ENCODE assay signal across 37 cellular contexts in the genomic region with DNA sequence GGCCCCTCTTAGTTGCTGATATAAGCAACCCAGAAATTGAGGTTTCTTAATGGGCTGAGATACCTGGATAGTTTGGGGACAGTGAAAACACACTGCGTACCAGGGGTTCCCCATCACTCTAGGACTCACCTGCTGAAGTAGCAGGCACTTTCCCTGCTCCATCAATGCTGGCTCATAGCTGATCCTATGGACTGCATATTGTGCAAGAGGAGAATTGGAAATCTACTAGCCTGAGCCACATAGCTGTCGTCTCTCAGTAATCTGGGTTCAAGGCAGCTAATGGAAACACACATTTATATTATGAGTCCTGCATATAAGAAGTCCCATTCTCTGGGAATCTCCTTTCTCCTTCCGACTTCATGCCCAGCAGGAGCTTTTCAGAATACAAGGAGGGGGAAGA.
"Had no signal": no experiment of that assay in that cellular context is flagged by ENCODE, and none has a peak within 500 bp of the region (broad histone marks: within the 10 kb centered on the region; RNA-seq: fewer than 3 reads in every experiment).

No MANE protein-coding gene starts in this region.

- FAIRE-seq: endometrium, endothelial cell of umbilical vein, frontal cortex had no signal

- H3K27me3 Mint-ChIP-seq: activated B cell treated with CpG ODN at 0.5 μM for 24 hours; activated CD4-positive, alpha-beta memory T cell treated with anti-CD3 and anti-CD28 coated beads for 36 hours; activated CD4-positive, alpha-beta T cell treated with anti-CD3 and anti-CD28 coated beads, Interleukin-2, amount 10 ng/mL, durations not matched to agents 24 days and 14 days; activated CD8-positive, alpha-beta memory T cell treated with anti-CD3 and anti-CD28 coated beads, Interleukin-2, amount 10 ng/mL, durations not matched to agents 7 days and 5 days had no signal

- H3K4me3 Mint-ChIP-seq: activated B cell treated with CpG ODN at 0.5 μM for 24 hours; activated CD4-positive, alpha-beta memory T cell treated with anti-CD3 and anti-CD28 coated beads for 36 hours; activated CD4-positive, alpha-beta T cell treated with anti-CD3 and anti-CD28 coated beads, Interleukin-2, amount 10 ng/mL, durations not matched to agents 24 days and 14 days; activated CD8-positive, alpha-beta memory T cell treated with anti-CD3 and anti-CD28 coated beads, Interleukin-2, amount 10 ng/mL, durations not matched to agents 7 days and 5 days; activated CD8-positive, alpha-beta T cell treated with anti-CD3 and anti-CD28 coated beads, Interleukin-2, amount 10 ng/mL, durations not matched to agents 7 days and 5 days; activated naive CD4-positive, alpha-beta T cell treated with anti-CD3 and anti-CD28 coated beads for 36 hours; activated naive CD4-positive, alpha-beta T cell treated with anti-CD3 and anti-CD28 coated beads, Interleukin-2, amount 50 U/mL, for 24 hours; activated naive CD8-positive, alpha-beta T cell treated with anti-CD3 and anti-CD28 coated beads for 36 hours; activated naive CD8-positive, alpha-beta T cell treated with anti-CD3 and anti-CD28 coated beads, Interleukin-2, amount 50 U/mL, for 24 hours; activated T-helper 1 cell treated with anti-CD3 and anti-CD28 coated beads, Interleukin-12 subunit alpha, Interleukin-12 subunit beta, Interleukin-2, Interleukin-4 antibody, amounts not matched to agents 30 ng/mL and 10 ng/mL and 1 ng/mL, durations not matched to agents 14 hours and 24 hours and 36 hours; T-helper 17 cell; T-helper 2 cell treated with Interferon-gamma antibody and Interleukin-4, amounts not matched to agents 5 μg/mL and 100 μg/mL, for 36 hours had no signal

- DNase-seq: activated B cell treated with CpG ODN at 0.5 μM for 24 hours; activated CD4-positive, alpha-beta memory T cell treated with anti-CD3 and anti-CD28 coated beads for 36 hours; activated CD4-positive, alpha-beta T cell treated with anti-CD3 and anti-CD28 coated beads, Interleukin-2, amount 10 ng/mL, durations not matched to agents 24 days and 14 days; activated CD8-positive, alpha-beta memory T cell treated with anti-CD3 and anti-CD28 coated beads, Interleukin-2, amount 10 ng/mL, durations not matched to agents 7 days and 5 days; activated CD8-positive, alpha-beta memory T cell treated with anti-CD3 and anti-CD28 coated beads, Interleukin-2, amount 50 U/mL, for 4 hours; activated CD8-positive, alpha-beta T cell treated with anti-CD3 and anti-CD28 coated beads, Interleukin-2, amount 10 ng/mL, durations not matched to agents 7 days and 5 days; activated effector memory CD4-positive, alpha-beta T cell treated with anti-CD3 and anti-CD28 coated beads, Interleukin-2, amount 50 U/mL, for 16 hours; activated naive CD4-positive, alpha-beta T cell treated with anti-CD3 and anti-CD28 coated beads for 36 hours; activated naive CD8-positive, alpha-beta T cell treated with anti-CD3 and anti-CD28 coated beads for 36 hours; activated naive CD8-positive, alpha-beta T cell treated with anti-CD3 and anti-CD28 coated beads, Interleukin-2, amount 50 U/mL, for 24 hours; activated T-cell treated with anti-CD3 and anti-CD28 coated beads, Interleukin-2, amount 50 U/mL, for 1 hour; activated T-cell treated with anti-CD3 and anti-CD28 coated beads, Interleukin-2, amount 50 U/mL, for 48 hours; adrenal gland; amygdala; aorta; body of pancreas; central memory CD4-positive, alpha-beta T cell; cerebellar nuclear complex; colonic mucosa; effector CD8-positive, alpha-beta T cell; foreskin fibroblast; head of caudate nucleus; T-helper 1 cell; T-helper 17 cell; T1000; WERI-Rb-1 had no signal

- H3K27ac Mint-ChIP-seq: activated B cell treated with CpG ODN at 0.5 μM for 24 hours; activated CD4-positive, alpha-beta memory T cell treated with anti-CD3 and anti-CD28 coated beads for 36 hours; activated CD4-positive, alpha-beta T cell treated with anti-CD3 and anti-CD28 coated beads, Interleukin-2, amount 10 ng/mL, durations not matched to agents 24 days and 14 days; activated CD8-positive, alpha-beta memory T cell treated with anti-CD3 and anti-CD28 coated beads, Interleukin-2, amount 10 ng/mL, durations not matched to agents 7 days and 5 days; activated CD8-positive, alpha-beta T cell treated with anti-CD3 and anti-CD28 coated beads, Interleukin-2, amount 10 ng/mL, durations not matched to agents 7 days and 5 days; activated naive CD4-positive, alpha-beta T cell treated with anti-CD3 and anti-CD28 coated beads for 36 hours; activated naive CD4-positive, alpha-beta T cell treated with anti-CD3 and anti-CD28 coated beads, Interleukin-2, amount 50 U/mL, for 24 hours; activated naive CD8-positive, alpha-beta T cell treated with anti-CD3 and anti-CD28 coated beads for 36 hours; activated naive CD8-positive, alpha-beta T cell treated with anti-CD3 and anti-CD28 coated beads, Interleukin-2, amount 50 U/mL, for 24 hours; activated T-helper 1 cell treated with anti-CD3 and anti-CD28 coated beads, Interleukin-12 subunit alpha, Interleukin-12 subunit beta, Interleukin-2, Interleukin-4 antibody, amounts not matched to agents 30 ng/mL and 10 ng/mL and 1 ng/mL, durations not matched to agents 14 hours and 24 hours and 36 hours; activated T-helper 2 cell treated with anti-CD3 and anti-CD28 coated beads, Interferon-gamma antibody, Interleukin-2, Interleukin-4, amounts not matched to agents 10 μg/mL and 5 μg/mL and 100 μg/mL, durations not matched to agents 14 hours and 24 hours and 36 hours; T-helper 17 cell; T-helper 2 cell treated with Interferon-gamma antibody and Interleukin-4, amounts not matched to agents 5 μg/mL and 100 μg/mL, for 36 hours had no signal

- H3K4me1 ChIP-seq: breast epithelium had no signal

- ATAC-seq: activated CD4-positive, CD25-positive, alpha-beta regulatory T cell treated with anti-CD3 and anti-CD28 coated beads, Interleukin-2, amount 50 U/mL, for 24 hours; activated CD8-positive, alpha-beta memory T cell treated with anti-CD3 and anti-CD28 coated beads, Interleukin-2, amount 10 ng/mL, durations not matched to agents 7 days and 5 days; activated CD8-positive, alpha-beta T cell treated with anti-CD3 and anti-CD28 coated beads, Interleukin-2, amount 10 ng/mL, durations not matched to agents 7 days and 5 days; activated naive CD8-positive, alpha-beta T cell treated with anti-CD3 and anti-CD28 coated beads, Interleukin-2, amount 50 U/mL, for 24 hours; body of pancreas; T-helper 17 cell had no signal

- H3K9me3 Mint-ChIP-seq: activated B cell treated with CpG ODN at 0.5 μM for 24 hours; activated CD4-positive, alpha-beta memory T cell treated with anti-CD3 and anti-CD28 coated beads for 36 hours; activated CD4-positive, alpha-beta T cell treated with anti-CD3 and anti-CD28 coated beads, Interleukin-2, amount 10 ng/mL, durations not matched to agents 24 days and 14 days; activated naive CD4-positive, alpha-beta T cell treated with anti-CD3 and anti-CD28 coated beads for 36 hours; activated naive CD4-positive, alpha-beta T cell treated with anti-CD3 and anti-CD28 coated beads, Interleukin-2, amount 50 U/mL, for 24 hours; activated naive CD8-positive, alpha-beta T cell treated with anti-CD3 and anti-CD28 coated beads for 36 hours; activated naive CD8-positive, alpha-beta T cell treated with anti-CD3 and anti-CD28 coated beads, Interleukin-2, amount 50 U/mL, for 24 hours; activated T-helper 1 cell treated with anti-CD3 and anti-CD28 coated beads, Interleukin-12 subunit alpha, Interleukin-12 subunit beta, Interleukin-2, Interleukin-4 antibody, amounts not matched to agents 30 ng/mL and 10 ng/mL and 1 ng/mL, durations not matched to agents 14 hours and 24 hours and 36 hours; activated T-helper 2 cell treated with anti-CD3 and anti-CD28 coated beads, Interferon-gamma antibody, Interleukin-2, Interleukin-4, amounts not matched to agents 10 μg/mL and 5 μg/mL and 100 μg/mL, durations not matched to agents 14 hours and 24 hours and 36 hours; T-helper 2 cell treated with Interferon-gamma antibody and Interleukin-4, amounts not matched to agents 5 μg/mL and 100 μg/mL, for 36 hours had no signal

- H3K9me3 ChIP-seq: adrenal gland, body of pancreas, breast epithelium, colonic mucosa had no signal

- H3K4me3 ChIP-seq: adrenal gland, body of pancreas, breast epithelium, cardiac muscle cell, colonic mucosa had no signal

- H3K27ac ChIP-seq: adrenal gland, body of pancreas, breast epithelium, cardiac muscle cell, colonic mucosa, epithelial cell of prostate, WERI-Rb-1 had no signal

- H3K36me3 Mint-ChIP-seq: activated CD4-positive, alpha-beta memory T cell treated with anti-CD3 and anti-CD28 coated beads for 36 hours; activated naive CD4-positive, alpha-beta T cell treated with anti-CD3 and anti-CD28 coated beads, Interleukin-2, amount 50 U/mL, for 24 hours; activated naive CD8-positive, alpha-beta T cell treated with anti-CD3 and anti-CD28 coated beads for 36 hours had no signal

- H3K36me3 ChIP-seq: adrenal gland, breast epithelium, cardiac muscle cell, colonic mucosa, WERI-Rb-1 had no signal

- H3K27me3 ChIP-seq: adrenal gland, body of pancreas, breast epithelium, cardiac muscle cell, colonic mucosa had no signal
